Comparison of ENCODE assay signal across 19 cellular contexts in the genomic region with DNA sequence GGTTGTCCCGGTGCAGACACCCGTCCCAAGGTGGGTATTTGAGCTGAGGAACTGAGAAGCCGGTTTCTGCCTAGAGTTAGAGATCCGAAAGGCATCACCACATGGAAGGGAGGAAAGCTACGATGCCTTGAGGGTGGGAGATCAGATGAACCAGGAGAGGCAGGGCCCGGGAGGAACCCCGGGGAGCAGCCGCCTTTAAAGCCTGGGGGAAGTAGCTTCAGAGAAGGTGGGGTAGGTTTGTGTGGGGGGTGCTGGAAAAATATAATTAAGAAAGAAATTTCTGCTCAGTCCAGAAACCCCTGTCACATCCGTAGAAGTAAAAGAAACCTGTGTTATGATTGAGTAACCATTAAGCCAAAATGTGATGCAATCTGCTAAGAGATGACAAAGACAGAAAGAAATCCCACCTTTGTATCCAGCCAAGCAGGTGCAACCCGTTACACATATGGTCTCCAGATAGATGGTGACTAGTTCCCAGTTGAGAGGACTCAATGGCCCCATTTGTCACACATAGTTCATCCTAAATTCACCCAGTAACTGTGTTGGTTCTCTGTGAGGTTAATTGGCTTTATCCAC. TPM values are rescaled to one million over a fixed set of nuclear protein-coding genes. Genes with fewer than 3 reads are reported as not detected.
"Had no signal": no experiment of that assay in that cellular context is flagged by ENCODE, and none has a peak within 500 bp of the region (broad histone marks: within the 10 kb centered on the region; RNA-seq: fewer than 3 reads in every experiment).

No MANE protein-coding gene starts in this region.

RNA-seq across cellular contexts. Expression of a gene that starts 34.2 kb away (rescaled TPM):
- total RNA-seq: activated B cell treated with CpG ODN at 0.5 μM for 24 hours; activated CD4-positive, alpha-beta memory T cell treated with anti-CD3 and anti-CD28 coated beads for 36 hours; activated CD4-positive, alpha-beta T cell treated with anti-CD3 and anti-CD28 coated beads, Interleukin-2, amount 10 ng/mL, durations not matched to agents 24 days and 14 days; activated CD8-positive, alpha-beta memory T cell treated with anti-CD3 and anti-CD28 coated beads for 36 hours; activated CD8-positive, alpha-beta T cell treated with anti-CD3 and anti-CD28 coated beads for 36 hours; activated naive CD4-positive, alpha-beta T cell treated with anti-CD3 and anti-CD28 coated beads for 36 hours; activated naive CD8-positive, alpha-beta T cell treated with anti-CD3 and anti-CD28 coated beads for 36 hours; activated T-cell treated with anti-CD3 and anti-CD28 coated beads, Interleukin-2, amount 50 U/mL, for 4 hours; activated T-cell treated with anti-CD3 and anti-CD28 coated beads, Interleukin-2, amount 50 U/mL, for 72 hours; activated T-helper 1 cell treated with anti-CD3 and anti-CD28 coated beads, Interleukin-12 subunit alpha, Interleukin-12 subunit beta, Interleukin-2, Interleukin-4 antibody, amounts not matched to agents 30 ng/mL and 10 ng/mL and 1 ng/mL, durations not matched to agents 14 hours and 24 hours and 36 hours; adrenal gland; aorta; body of pancreas; breast epithelium; cardiac muscle cell; chondrocyte had no signal

RNA-seq across cellular contexts. Expression of a gene that starts 55.1 kb away (rescaled TPM):
- total RNA-seq: activated B cell treated with CpG ODN at 0.5 μM for 24 hours; activated CD4-positive, alpha-beta memory T cell treated with anti-CD3 and anti-CD28 coated beads for 36 hours; activated CD4-positive, alpha-beta T cell treated with anti-CD3 and anti-CD28 coated beads, Interleukin-2, amount 10 ng/mL, durations not matched to agents 24 days and 14 days; activated CD8-positive, alpha-beta memory T cell treated with anti-CD3 and anti-CD28 coated beads for 36 hours; activated CD8-positive, alpha-beta T cell treated with anti-CD3 and anti-CD28 coated beads for 36 hours; activated naive CD4-positive, alpha-beta T cell treated with anti-CD3 and anti-CD28 coated beads for 36 hours; activated naive CD4-positive, alpha-beta T cell treated with anti-CD3 and anti-CD28 coated beads, Interleukin-2, amount 50 U/mL, for 72 hours; activated naive CD8-positive, alpha-beta T cell treated with anti-CD3 and anti-CD28 coated beads for 36 hours; activated T-cell treated with anti-CD3 and anti-CD28 coated beads, Interleukin-2, amount 50 U/mL, for 4 hours; activated T-cell treated with anti-CD3 and anti-CD28 coated beads, Interleukin-2, amount 50 U/mL, for 72 hours; activated T-helper 1 cell treated with anti-CD3 and anti-CD28 coated beads, Interleukin-12 subunit alpha, Interleukin-12 subunit beta, Interleukin-2, Interleukin-4 antibody, amounts not matched to agents 30 ng/mL and 10 ng/mL and 1 ng/mL, durations not matched to agents 14 hours and 24 hours and 36 hours; activated T-helper 17 cell treated with anti-CD3 and anti-CD28 coated beads, Interleukin-2, amount 50 U/mL, for 72 hours; adrenal gland; aorta; astrocyte; body of pancreas; breast epithelium; cardiac muscle cell; chondrocyte had no signal
